ENCODE assay signal across 24 cellular contexts in genomic region chr15:95416576-95416975, GRCh38.
"Had no signal": no experiment of that assay in that cellular context is flagged by ENCODE, and none has a peak within 500 bp of the region (broad histone marks: within the 10 kb centered on the region; RNA-seq: fewer than 3 reads in every experiment).

No MANE protein-coding gene starts in this region.

- H3K4me3 ChIP-seq: breast epithelium, esophagus squamous epithelium, prostate gland, right atrium auricular region, SK-N-MC, skin epidermis had no signal

- H3K4me1 Mint-ChIP-seq: activated B cell treated with CpG ODN at 0.5 μM for 24 hours, neural crest cell had no signal

- DNase-seq: activated B cell treated with CpG ODN at 0.5 μM for 24 hours; activated CD4-positive, alpha-beta T cell treated with anti-CD3 and anti-CD28 coated beads for 48 hours; activated CD8-positive, alpha-beta T cell treated with anti-CD3 and anti-CD28 coated beads for 36 hours; activated naive CD4-positive, alpha-beta T cell treated with anti-CD3 and anti-CD28 coated beads for 36 hours; activated T-cell treated with anti-CD3 and anti-CD28 coated beads, Interleukin-2, amount 50 U/mL, for 24 hours; cerebellar nuclear complex; dermis blood vessel endothelial cell; effector memory CD8-positive, alpha-beta T cell; esophagus squamous epithelium; foreskin keratinocyte; glutamatergic neuron; hypothalamus; mammary epithelial cell; midbrain; stimulated activated CD4-positive, alpha-beta T cell treated with anti-CD3 and anti-CD28 coated beads, Interleukin-15, amount 100 ng/mL, for 24 hours; stimulated activated CD4-positive, alpha-beta T cell treated with anti-CD3 and anti-CD28 coated beads, Interleukin-4, amount 100 ng/mL, for 1 hour had no signal

- H3K9me3 ChIP-seq: esophagus squamous epithelium, prostate gland, right atrium auricular region had no signal

- H3K27me3 ChIP-seq: breast epithelium, esophagus squamous epithelium, foreskin keratinocyte, right atrium auricular region had no signal

- ATAC-seq: activated CD8-positive, alpha-beta T cell treated with anti-CD3 and anti-CD28 coated beads for 36 hours; effector memory CD8-positive, alpha-beta T cell; foreskin keratinocyte; left lobe of liver had no signal

- H3K36me3 ChIP-seq: breast epithelium, esophagus squamous epithelium, prostate gland, right atrium auricular region had no signal

- H3K27ac ChIP-seq: breast epithelium, foreskin keratinocyte, prostate gland, SK-N-MC had no signal

- H3K4me3 Mint-ChIP-seq: activated B cell treated with CpG ODN at 0.5 μM for 24 hours; activated CD8-positive, alpha-beta T cell treated with anti-CD3 and anti-CD28 coated beads for 36 hours; activated naive CD4-positive, alpha-beta T cell treated with anti-CD3 and anti-CD28 coated beads for 36 hours; activated T-cell treated with anti-CD3 and anti-CD28 coated beads, Interleukin-2, amount 50 U/mL, for 24 hours; effector memory CD8-positive, alpha-beta T cell; neural crest cell had no signal

- H3K4me1 ChIP-seq: breast epithelium, esophagus squamous epithelium, foreskin keratinocyte, prostate gland, right atrium auricular region had no signal

- H3K27me3 Mint-ChIP-seq: activated B cell treated with CpG ODN at 0.5 μM for 24 hours; activated CD8-positive, alpha-beta T cell treated with anti-CD3 and anti-CD28 coated beads for 36 hours; activated T-cell treated with anti-CD3 and anti-CD28 coated beads, Interleukin-2, amount 50 U/mL, for 24 hours; effector memory CD8-positive, alpha-beta T cell had no signal

- H3K27ac Mint-ChIP-seq: activated B cell treated with CpG ODN at 0.5 μM for 24 hours; activated CD8-positive, alpha-beta T cell treated with anti-CD3 and anti-CD28 coated beads for 36 hours; activated naive CD4-positive, alpha-beta T cell treated with anti-CD3 and anti-CD28 coated beads for 36 hours; activated T-cell treated with anti-CD3 and anti-CD28 coated beads, Interleukin-2, amount 50 U/mL, for 24 hours; activated T-helper 2 cell treated with anti-CD3 and anti-CD28 coated beads, Interferon-gamma antibody, Interleukin-2, Interleukin-4, amounts not matched to agents 10 μg/mL and 5 μg/mL and 100 μg/mL, durations not matched to agents 14 hours and 24 hours and 36 hours; effector memory CD8-positive, alpha-beta T cell had no signal

- H3K9me3 Mint-ChIP-seq: effector memory CD8-positive, alpha-beta T cell had no signal
